32 cellular contexts compared by ENCODE assay signal in the genomic region with DNA sequence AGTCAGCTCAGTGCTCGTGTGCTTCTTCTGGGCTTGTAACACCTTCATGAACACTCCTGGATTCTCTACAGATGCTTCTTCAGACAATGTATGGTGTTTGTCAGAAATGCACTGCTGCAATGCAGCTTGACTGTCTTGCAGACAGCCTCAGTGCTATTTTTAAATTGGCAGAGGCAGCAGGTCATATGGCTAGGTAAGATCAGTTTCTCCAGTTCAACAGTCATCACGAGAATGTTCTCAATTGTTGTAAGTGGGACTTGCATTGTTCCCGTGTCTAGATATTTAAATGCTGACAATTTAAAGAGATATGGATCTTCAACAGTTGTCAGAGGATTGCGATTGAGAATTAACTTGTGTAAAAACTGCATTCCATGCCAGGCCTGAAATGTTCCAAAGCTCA.
"Had no signal": no experiment of that assay in that cellular context is flagged by ENCODE, and none has a peak within 500 bp of the region (broad histone marks: within the 10 kb centered on the region; RNA-seq: fewer than 3 reads in every experiment).

No MANE protein-coding gene starts in this region.

- H3K9me3 ChIP-seq: ascending aorta, breast epithelium had no signal

- H3K27me3 ChIP-seq: ascending aorta, breast epithelium had no signal

- H3K27ac ChIP-seq: ascending aorta, breast epithelium, WERI-Rb-1 had no signal

- H3K4me3 ChIP-seq: ascending aorta, breast epithelium had no signal

- H3K4me1 ChIP-seq: breast epithelium had no signal

- ATAC-seq: activated CD4-positive, alpha-beta T cell treated with anti-CD3 and anti-CD28 coated beads for 36 hours; activated CD4-positive, CD25-positive, alpha-beta regulatory T cell treated with anti-CD3 and anti-CD28 coated beads, Interleukin-2, amount 50 U/mL, for 24 hours; activated CD8-positive, alpha-beta memory T cell treated with anti-CD3 and anti-CD28 coated beads, Interleukin-2, amount 10 ng/mL, durations not matched to agents 7 days and 5 days; activated CD8-positive, alpha-beta T cell treated with anti-CD3 and anti-CD28 coated beads, Interleukin-2, amount 10 ng/mL, durations not matched to agents 7 days and 5 days; activated naive CD8-positive, alpha-beta T cell treated with anti-CD3 and anti-CD28 coated beads, Interleukin-2, amount 50 U/mL, for 24 hours; WTC11 had no signal

- DNase-seq: activated CD4-positive, alpha-beta memory T cell treated with anti-CD3 and anti-CD28 coated beads, Interleukin-2, amount 10 ng/mL, durations not matched to agents 7 days and 5 days; activated CD4-positive, alpha-beta T cell treated with anti-CD3 and anti-CD28 coated beads for 1 hour; activated CD4-positive, alpha-beta T cell treated with anti-CD3 and anti-CD28 coated beads for 36 hours; activated CD4-positive, alpha-beta T cell treated with anti-CD3 and anti-CD28 coated beads for 48 hours; activated CD4-positive, alpha-beta T cell treated with anti-CD3 and anti-CD28 coated beads, Interleukin-2, amount 10 ng/mL, durations not matched to agents 7 days and 5 days; activated CD4-positive, alpha-beta T cell treated with anti-CD3 and anti-CD28 coated beads, Interleukin-2, amount 50 U/mL, for 48 hours; activated CD4-positive, CD25-positive, alpha-beta regulatory T cell; activated CD8-positive, alpha-beta memory T cell treated with anti-CD3 and anti-CD28 coated beads for 24 hours; activated CD8-positive, alpha-beta memory T cell treated with anti-CD3 and anti-CD28 coated beads, Interleukin-2, amount 10 ng/mL, durations not matched to agents 7 days and 5 days; activated CD8-positive, alpha-beta memory T cell treated with anti-CD3 and anti-CD28 coated beads, Interleukin-2, amount 50 U/mL, for 48 hours; activated CD8-positive, alpha-beta T cell treated with anti-CD3 and anti-CD28 coated beads, Interleukin-2, amount 10 ng/mL, durations not matched to agents 7 days and 5 days; activated effector memory CD4-positive, alpha-beta T cell treated with Interleukin-2 at 50 U/mL for 16 hours; activated gamma-delta T cell; activated naive CD4-positive, alpha-beta T cell treated with anti-CD3 and anti-CD28 coated beads, Interleukin-2, amount 10 ng/mL, durations not matched to agents 7 days and 5 days; activated naive CD4-positive, alpha-beta T cell treated with Interleukin-2 at 50 U/mL for 16 hours; activated naive CD8-positive, alpha-beta T cell treated with anti-CD3 and anti-CD28 coated beads, Interleukin-2, amount 10 ng/mL, durations not matched to agents 7 days and 5 days; activated naive CD8-positive, alpha-beta T cell treated with anti-CD3 and anti-CD28 coated beads, Interleukin-2, amount 50 U/mL, for 24 hours; activated T-cell treated with anti-CD3 and anti-CD28 coated beads, Interleukin-2, amount 50 U/mL, for 24 hours; activated T-cell treated with anti-CD3 and anti-CD28 coated beads, Interleukin-2, amount 50 U/mL, for 48 hours; amygdala; anterior cingulate cortex; caudate nucleus; cerebellar nuclear complex; SW 1271; T-helper 1 cell; T-helper 2 cell; T-helper 9 cell; WERI-Rb-1 had no signal

- H3K36me3 ChIP-seq: ascending aorta, breast epithelium, WERI-Rb-1 had no signal
